ENCODE assay signal across 1 cellular context in genomic region chr5:132772291-132773070, GRCh38.
TF ChIP-seq lines count a peak whose summit lies in the region.

No MANE protein-coding gene starts in this region.

TF ChIP-seq in HepG2, 621 proteins besides CTCF, POLR2A, EP300 and RAD21:
- TF ChIP-seq HNRNPK (IDR thresholded peaks at IDR 0.05; ENCODE audit: low read depth, low read length, poor library complexity, severe bottlenecking) (no peak), ZNF790 (CRISPR knock-in tag; IDR thresholded peaks at IDR 0.05; ENCODE audit: borderline replicate concordance) (no peak), PAXIP1 (CRISPR knock-in tag; conservative IDR thresholded peaks at IDR 0.05) (no peak), ZMAT3 (CRISPR knock-in tag; conservative IDR thresholded peaks at IDR 0.05) (no peak), AGO2 (optimal IDR thresholded peaks at IDR 0.05; ENCODE audit: low read depth, low read length) (no peak), SP4 (CRISPR knock-in tag; IDR thresholded peaks at IDR 0.05) (no peak), JDP2 (CRISPR knock-in tag; IDR thresholded peaks at IDR 0.05; ENCODE audit: borderline replicate concordance) (no peak), ZNF20 (CRISPR knock-in tag; IDR thresholded peaks at IDR 0.05) (no peak)
